Comparison of ENCODE assay signal across 9 cellular contexts in the genomic region with DNA sequence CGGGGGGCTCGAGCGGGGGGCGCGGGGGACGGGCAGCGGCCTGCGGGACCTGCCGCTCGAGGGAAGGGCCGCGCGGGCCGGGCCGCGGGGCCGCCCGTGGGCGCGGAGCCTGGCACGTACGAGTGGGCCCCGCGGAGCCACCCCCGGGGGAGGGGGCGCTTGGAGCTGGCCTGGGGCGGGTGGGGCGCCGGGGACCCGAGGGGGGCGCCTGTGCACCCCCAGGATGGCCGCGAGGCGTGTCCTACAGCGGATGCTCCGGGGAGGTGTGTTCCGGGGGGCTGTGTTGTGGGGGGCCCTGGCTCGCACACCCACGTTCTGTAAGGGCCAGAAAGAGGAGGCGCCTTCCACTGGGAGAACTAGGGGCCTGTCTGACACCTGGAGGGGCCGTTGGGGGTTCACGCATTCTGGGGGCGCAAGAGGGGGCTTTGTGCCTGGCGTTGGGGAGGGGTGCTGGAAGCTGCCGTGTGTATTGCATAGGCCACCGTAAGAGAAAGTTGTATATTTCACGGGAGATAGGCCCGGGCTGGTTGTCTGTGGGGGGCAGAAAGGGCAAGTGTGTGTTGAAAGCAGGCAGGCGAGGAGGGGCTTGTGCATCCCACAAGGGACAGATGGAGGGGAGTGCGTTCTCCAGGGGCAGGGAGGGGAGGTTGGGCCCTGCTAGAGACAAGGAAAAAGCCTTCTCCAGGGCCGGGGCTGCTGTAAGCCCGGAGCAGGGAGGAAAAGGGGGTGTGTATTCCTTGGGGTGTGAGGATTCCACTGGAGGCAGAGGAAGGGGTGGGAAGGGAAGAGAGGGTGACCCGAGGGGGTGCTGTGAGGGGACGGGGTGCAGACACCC. TPM values are rescaled to one million over a fixed set of nuclear protein-coding genes. Genes with fewer than 3 reads are reported as not detected.
DNase-seq lines count a peak whose midpoint lies in the region; ATAC-seq and TF ChIP-seq lines count a peak whose summit lies in the region.
"Had no signal": no experiment of that assay in that cellular context is flagged by ENCODE, and none has a peak within 500 bp of the region (broad histone marks: within the 10 kb centered on the region; RNA-seq: fewer than 3 reads in every experiment).

No MANE protein-coding gene starts in this region.

- H3K4me2 ChIP-seq in skeletal muscle satellite cell (ENCODE audit: low read length): peak overlapping the region; percentile 91

- peak overlapping the region; percentile 80 for H3K9ac ChIP-seq in skeletal muscle satellite cell (ENCODE audit: low read depth, low read length)

- peaks cover under 1% of the 10 kb centered on the region for H3K36me3 Mint-ChIP-seq in glutamatergic neuron (ENCODE audit: unreplicated experiment)

- peak; percentile 18 for DNase-seq in ELR (ENCODE audit: low read depth)
- DNase-seq in glutamatergic neuron: peak; percentile 66
- no peak for DNase-seq in superior temporal gyrus (ENCODE audit: extremely low spot score)
- DNase-seq in MV-4-11 (lab: John Stamatoyannopoulos, UW): no peak
- DNase-seq in NCI-H1048 (lab: John Stamatoyannopoulos, UW): no peak

- H3K4me1 Mint-ChIP-seq in glutamatergic neuron (ENCODE audit: low read depth, unreplicated experiment): peaks cover 2% of the 10 kb centered on the region

- no peak for TF ChIP-seq CTCF in glutamatergic neuron (IDR thresholded peaks at IDR 0.05; ENCODE audit: partially characterized antibody, unreplicated experiment)

- ATAC-seq in HG02623 (IDR thresholded peaks at IDR 0.05; ENCODE audit: unreplicated experiment) (peak; percentile 10), SK-N-SH treated with all-trans-retinoic acid at 6 μM for 48 hours (peak; percentile 47)

- peak overlapping the region; percentile 94 for H3K4me3 Mint-ChIP-seq in glutamatergic neuron (ENCODE audit: unreplicated experiment)

- H3K9me3 ChIP-seq in skeletal muscle satellite cell (replicated peaks; ENCODE audit: low read length): no peaks in the 10 kb centered on the region

- peaks cover 6% of the 10 kb centered on the region for H3K4me1 ChIP-seq in skeletal muscle satellite cell (ENCODE audit: control insufficient read depth, insufficient read depth, low read length)

- no peaks in the 10 kb centered on the region for H3K9me3 Mint-ChIP-seq in glutamatergic neuron (ENCODE audit: unreplicated experiment)

- peaks cover 21% of the 10 kb centered on the region for H3K27me3 Mint-ChIP-seq in glutamatergic neuron (ENCODE audit: unreplicated experiment)

- H3K27me3 ChIP-seq in skeletal muscle satellite cell (ENCODE audit: control insufficient read depth, insufficient read depth, low read length): peaks cover 14% of the 10 kb centered on the region

- H3K27ac Mint-ChIP-seq in glutamatergic neuron (ENCODE audit: unreplicated experiment): peak overlapping the region; percentile 92

- H3K4me3 ChIP-seq in skeletal muscle satellite cell (ENCODE audit: low read length): peak overlapping the region; percentile 76

- H3K36me3 ChIP-seq in skeletal muscle satellite cell (ENCODE audit: insufficient read depth, low read length): no peaks in the 10 kb centered on the region

TF ChIP-seq in SK-N-SH treated with all-trans-retinoic acid at 6 μM for 48 hours, 23 proteins besides CTCF, POLR2A, EP300 and RAD21:
- TF ChIP-seq ZNF70 (CRISPR knock-in tag; IDR thresholded peaks at IDR 0.05) (peak; percentile 95), ISL1 (CRISPR knock-in tag; IDR thresholded peaks at IDR 0.05) (no peak), PPARA (CRISPR knock-in tag; IDR thresholded peaks at IDR 0.05; ENCODE audit: borderline replicate concordance) (no peak), ZFP30 (CRISPR knock-in tag; IDR thresholded peaks at IDR 0.05) (no peak)
- TF ChIP-seq, protein P1, sequence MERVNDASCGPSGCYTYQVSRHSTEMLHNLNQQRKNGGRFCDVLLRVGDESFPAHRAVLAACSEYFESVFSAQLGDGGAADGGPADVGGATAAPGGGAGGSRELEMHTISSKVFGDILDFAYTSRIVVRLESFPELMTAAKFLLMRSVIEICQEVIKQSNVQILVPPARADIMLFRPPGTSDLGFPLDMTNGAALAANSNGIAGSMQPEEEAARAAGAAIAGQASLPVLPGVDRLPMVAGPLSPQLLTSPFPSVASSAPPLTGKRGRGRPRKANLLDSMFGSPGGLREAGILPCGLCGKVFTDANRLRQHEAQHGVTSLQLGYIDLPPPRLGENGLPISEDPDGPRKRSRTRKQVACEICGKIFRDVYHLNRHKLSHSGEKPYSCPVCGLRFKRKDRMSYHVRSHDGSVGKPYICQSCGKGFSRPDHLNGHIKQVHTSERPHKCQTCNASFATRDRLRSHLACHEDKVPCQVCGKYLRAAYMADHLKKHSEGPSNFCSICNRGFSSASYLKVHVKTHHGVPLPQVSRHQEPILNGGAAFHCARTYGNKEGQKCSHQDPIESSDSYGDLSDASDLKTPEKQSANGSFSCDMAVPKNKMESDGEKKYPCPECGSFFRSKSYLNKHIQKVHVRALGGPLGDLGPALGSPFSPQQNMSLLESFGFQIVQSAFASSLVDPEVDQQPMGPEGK (CRISPR knock-in tag; IDR thresholded peaks at IDR 0.05; ENCODE audit: borderline replicate concordance): no peak
- TF ChIP-seq, protein P2, sequence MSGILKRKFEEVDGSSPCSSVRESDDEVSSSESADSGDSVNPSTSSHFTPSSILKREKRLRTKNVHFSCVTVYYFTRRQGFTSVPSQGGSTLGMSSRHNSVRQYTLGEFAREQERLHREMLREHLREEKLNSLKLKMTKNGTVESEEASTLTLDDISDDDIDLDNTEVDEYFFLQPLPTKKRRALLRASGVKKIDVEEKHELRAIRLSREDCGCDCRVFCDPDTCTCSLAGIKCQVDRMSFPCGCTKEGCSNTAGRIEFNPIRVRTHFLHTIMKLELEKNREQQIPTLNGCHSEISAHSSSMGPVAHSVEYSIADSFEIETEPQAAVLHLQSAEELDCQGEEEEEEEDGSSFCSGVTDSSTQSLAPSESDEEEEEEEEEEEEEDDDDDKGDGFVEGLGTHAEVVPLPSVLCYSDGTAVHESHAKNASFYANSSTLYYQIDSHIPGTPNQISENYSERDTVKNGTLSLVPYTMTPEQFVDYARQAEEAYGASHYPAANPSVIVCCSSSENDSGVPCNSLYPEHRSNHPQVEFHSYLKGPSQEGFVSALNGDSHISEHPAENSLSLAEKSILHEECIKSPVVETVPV (CRISPR knock-in tag; IDR thresholded peaks at IDR 0.05): no peak

RNA-seq across cellular contexts. Expression of a gene that starts 0.7 kb away (rescaled TPM):
- total RNA-seq in glutamatergic neuron (ENCODE audit: unreplicated experiment): 17.2 TPM
- total RNA-seq in skeletal muscle satellite cell (2012; rRNA removed): 3.0 and 4.8 TPM in 2 replicates

RNA-seq across cellular contexts. Expression of a gene that starts 14.9 kb away (rescaled TPM):
- 8.4 TPM for total RNA-seq in glutamatergic neuron (ENCODE audit: unreplicated experiment)
- total RNA-seq in skeletal muscle satellite cell (2012; rRNA removed): 2.6 and 3.3 TPM in 2 replicates

RNA-seq across cellular contexts. Expression of a gene that starts 15.1 kb away (rescaled TPM):
- 42.6 TPM for total RNA-seq in glutamatergic neuron (ENCODE audit: unreplicated experiment)
- 51.0 and 53.7 TPM in 2 replicates for total RNA-seq in skeletal muscle satellite cell (2012; rRNA removed)

RNA-seq across cellular contexts. Expression of a gene that starts 44.0 kb away (rescaled TPM):
- total RNA-seq in glutamatergic neuron (ENCODE audit: unreplicated experiment): 0.86 TPM
- total RNA-seq in skeletal muscle satellite cell (2012; rRNA removed): 0.51 TPM in 1 of 2 replicates, not detected in the other
- total RNA-seq: activated CD8-positive, alpha-beta memory T cell treated with anti-CD3 and anti-CD28 coated beads for 36 hours had no signal

RNA-seq across cellular contexts. Expression of a gene that starts 51.1 kb away (rescaled TPM):
- 119 TPM for total RNA-seq in glutamatergic neuron (ENCODE audit: unreplicated experiment)
- 60.1 and 67.1 TPM in 2 replicates for total RNA-seq in skeletal muscle satellite cell (2012; rRNA removed)

Comparison
In these comparisons a context has a peak if more than half of its experiments do, and no peak if none do; other contexts are left out.
1. DNase-seq: peak in ELR (single experiment) and glutamatergic neuron (single experiment); none in superior temporal gyrus (single experiment), MV-4-11 (single experiment) and NCI-H1048 (single experiment).